In the genomic region with DNA sequence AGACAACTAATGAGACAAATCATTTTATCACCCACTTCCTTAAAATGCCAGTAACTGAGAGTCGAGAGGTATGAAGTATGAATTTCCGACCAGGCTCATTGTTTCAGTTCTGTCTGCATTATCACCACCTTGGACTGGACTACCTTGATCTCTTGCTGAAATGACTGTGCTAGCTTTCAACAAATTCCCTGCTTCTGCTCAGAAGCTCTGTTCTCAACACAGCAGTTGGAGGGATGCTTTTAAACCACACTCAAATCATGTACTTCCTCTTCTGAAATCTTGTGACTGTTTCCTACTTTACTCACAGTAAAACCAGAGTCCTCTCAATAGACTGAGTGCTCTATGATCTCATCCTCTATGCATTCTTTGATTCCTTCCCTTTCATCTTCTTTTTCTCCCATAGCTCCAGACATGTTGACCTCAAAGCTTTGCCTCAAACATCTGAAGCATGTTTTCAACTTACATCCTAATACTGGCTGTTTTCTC, we compare ENCODE assay signal across 1 cellular context.
TF ChIP-seq lines count a peak whose summit lies in the region.

No MANE protein-coding gene starts in this region.

TF ChIP-seq in GM12878, 131 proteins besides CTCF, POLR2A, EP300 and RAD21 (continued from another document):
- TF ChIP-seq MTA2 (IDR thresholded peaks at IDR 0.05; ENCODE audit: low read depth) (peak; percentile 97), ZNF217 (IDR thresholded peaks at IDR 0.05) (peak; percentile 83), BHLHE40 (IDR thresholded peaks at IDR 0.05; ENCODE audit: borderline replicate concordance in 1 of 2, low read depth in 2 of 2, low read length in 1 of 2) (peak in 1 of 2 experiments; percentile 75; a peak in 2 of 4 replicates), RUNX3 (IDR thresholded peaks at IDR 0.05; ENCODE audit: low read length) (peak; percentile 95), FOXM1 (IDR thresholded peaks at IDR 0.05; ENCODE audit: low read depth, low read length) (peak; percentile 94), IKZF1 (conservative IDR thresholded peaks at IDR 0.05) (peak; percentile 99), POU2F2 (IDR thresholded peaks at IDR 0.05; ENCODE audit: borderline replicate concordance, low read depth, low read length) (peak; percentile 66; the same call in 1 of the 3 replicates), SMARCA5 (IDR thresholded peaks at IDR 0.05) (no peak), SP1 (IDR thresholded peaks at IDR 0.05; ENCODE audit: low read depth, low read length) (no peak), SMAD1 (IDR thresholded peaks at IDR 0.05; ENCODE audit: low read depth, partially characterized antibody) (no peak), SRF (IDR thresholded peaks at IDR 0.05; ENCODE audit: low read depth in 2 of 2, low read length in 2 of 2) (peak in 1 of 2 experiments; percentile 55; a peak in 1 of 4 replicates), ZZZ3 (IDR thresholded peaks at IDR 0.05; ENCODE audit: control insufficient read depth, insufficient read length, low read depth) (no peak), MEF2B (IDR thresholded peaks at IDR 0.05; ENCODE audit: partially characterized antibody, poor library complexity, severe bottlenecking) (peak; percentile 65), NBN (IDR thresholded peaks at IDR 0.05) (peak; percentile 94), JUNB (IDR thresholded peaks at IDR 0.05) (peak; percentile 99), STAT3 (IDR thresholded peaks at IDR 0.05; ENCODE audit: low read depth, low read length) (no peak), GATAD2B (conservative IDR thresholded peaks at IDR 0.05; ENCODE audit: low read depth) (peak; percentile 71; the same call in 1 of the 2 replicates)
- TF ChIP-seq, protein P1, sequence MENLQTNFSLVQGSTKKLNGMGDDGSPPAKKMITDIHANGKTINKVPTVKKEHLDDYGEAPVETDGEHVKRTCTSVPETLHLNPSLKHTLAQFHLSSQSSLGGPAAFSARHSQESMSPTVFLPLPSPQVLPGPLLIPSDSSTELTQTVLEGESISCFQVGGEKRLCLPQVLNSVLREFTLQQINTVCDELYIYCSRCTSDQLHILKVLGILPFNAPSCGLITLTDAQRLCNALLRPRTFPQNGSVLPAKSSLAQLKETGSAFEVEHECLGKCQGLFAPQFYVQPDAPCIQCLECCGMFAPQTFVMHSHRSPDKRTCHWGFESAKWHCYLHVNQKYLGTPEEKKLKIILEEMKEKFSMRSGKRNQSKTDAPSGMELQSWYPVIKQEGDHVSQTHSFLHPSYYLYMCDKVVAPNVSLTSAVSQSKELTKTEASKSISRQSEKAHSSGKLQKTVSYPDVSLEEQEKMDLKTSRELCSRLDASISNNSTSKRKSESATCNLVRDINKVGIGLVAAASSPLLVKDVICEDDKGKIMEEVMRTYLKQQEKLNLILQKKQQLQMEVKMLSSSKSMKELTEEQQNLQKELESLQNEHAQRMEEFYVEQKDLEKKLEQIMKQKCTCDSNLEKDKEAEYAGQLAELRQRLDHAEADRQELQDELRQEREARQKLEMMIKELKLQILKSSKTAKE (IDR thresholded peaks at IDR 0.05; ENCODE audit: low read depth, poor library complexity, severe bottlenecking): peak; percentile 84
